Comparison of ENCODE assay signal across 8 cellular contexts in genomic region chr15:43509002-43509922, GRCh38. TPM values are rescaled to one million over a fixed set of nuclear protein-coding genes. Genes with fewer than 3 reads are reported as not detected.
DNase-seq lines count a peak whose midpoint lies in the region; ATAC-seq, FAIRE-seq and TF ChIP-seq lines count a peak whose summit lies in the region.

No MANE protein-coding gene starts in this region.

- intact Hi-C loops in HepG2 (cut with micrococcal nuclease; ENCODE audit: unreplicated experiment): no loop called here
- intact Hi-C loops in right lobe of liver (cut with DNase I): no loop called here
- intact Hi-C loops in kidney (cut with DNase I): no loop called here

- H3K79me2 ChIP-seq in HepG2 (ENCODE audit: insufficient read depth, low read length): no peaks in the 10 kb centered on the region

- no peaks in the 10 kb centered on the region for H4K20me1 ChIP-seq in HepG2 (ENCODE audit: insufficient read depth, low read length)

- no peak for TF ChIP-seq RAD21 in HepG2 (CRISPR knock-in tag; IDR thresholded peaks at IDR 0.05)

- POLR2A ChIA-PET in HepG2 (lab: Yijun Ruan, JAX): interaction anchor here (0.6 to 4.0 kb wide), 4 partner anchors 8 to 68 kb away, joined by 3 to 24 read pairs (median 6); partner anchors contain the start of gene TP53BP1

- DNase-seq in HepG2 (ENCODE audit: low spot score) (peak; percentile 20), right lobe of liver (no peak), kidney (no peak), left lobe of liver (ENCODE audit: low spot score) (no peak)
- no peak for DNase-seq in activated naive CD8-positive, alpha-beta T cell treated with anti-CD3 and anti-CD28 coated beads for 36 hours
- no peak for DNase-seq in activated CD4-positive, alpha-beta T cell treated with anti-CD3 and anti-CD28 coated beads, Interleukin-2, amount 50 U/mL, for 4 hours

- peak overlapping the region; percentile 44 for H2AFZ ChIP-seq in HepG2 (ENCODE audit: low read length)

- H3K36me3 Mint-ChIP-seq in activated naive CD8-positive, alpha-beta T cell treated with anti-CD3 and anti-CD28 coated beads for 36 hours: no peaks in the 10 kb centered on the region

- H3K27me3 Mint-ChIP-seq in activated naive CD8-positive, alpha-beta T cell treated with anti-CD3 and anti-CD28 coated beads for 36 hours: no peaks in the 10 kb centered on the region

- CTCF ChIA-PET in HepG2 (lab: Yijun Ruan, JAX; ENCODE audit: low intra/inter-chr PET ratio, low total read pairs): no interaction called here

- FAIRE-seq in HepG2 (lab: Jason Lieb, UNC): no peak
- no peak for FAIRE-seq in kidney (lab: Jason Lieb, UNC)

- peak overlapping the region; percentile 67 to 78 (median 73) for H3K4me3 ChIP-seq in HepG2 (replicated peaks in 1 of 3; ENCODE audit: insufficient read depth in 1 of 3, low read depth in 2 of 3, low read length in 3 of 3)
- H3K4me3 ChIP-seq in right lobe of liver: no peak overlapping the region
- peak overlapping the region; percentile 38 to 78 for H3K4me3 ChIP-seq in kidney (ENCODE audit: low read length in 2 of 2)
- peak overlapping the region; percentile 49 for H3K4me3 ChIP-seq in urinary bladder (ENCODE audit: low read depth, low read length)

- peak overlapping the region; percentile 85 for H3K4me3 Mint-ChIP-seq in activated naive CD8-positive, alpha-beta T cell treated with anti-CD3 and anti-CD28 coated beads for 36 hours

- H3K27ac ChIP-seq in HepG2 (ENCODE audit: extremely low read length, insufficient read depth, low read length) (peak overlapping the region; percentile 58), right lobe of liver (peak overlapping the region in 1 of 3 donors; percentile 18), kidney (ENCODE audit: low read depth in 2 of 2, low read length in 2 of 2) (peak overlapping the region in 1 of 2 donors; percentile 28), urinary bladder (ENCODE audit: low read depth) (no peak overlapping the region)

- H3K36me3 ChIP-seq in HepG2 (replicated peaks in 1 of 2; ENCODE audit: control insufficient read depth in 1 of 2, insufficient read depth in 2 of 2, low read length in 2 of 2) (no peaks in the 10 kb centered on the region), right lobe of liver (no peaks in the 10 kb centered on the region), kidney (ENCODE audit: control insufficient read depth in 1 of 2, insufficient read depth in 2 of 2, low read length in 2 of 2) (no peaks in the 10 kb centered on the region), urinary bladder (ENCODE audit: insufficient read depth) (no peaks in the 10 kb centered on the region)

- H3K27me3 ChIP-seq in HepG2 (ENCODE audit: control insufficient read depth in 1 of 2, insufficient read depth in 2 of 2, low read length in 2 of 2) (peaks cover 2 to 7% of the 10 kb centered on the region in 2 experiments; a peak in 3 of 5 replicates), right lobe of liver (no peaks in the 10 kb centered on the region)

- ATAC-seq in HepG2 (no peak), right lobe of liver (no peak), GM21381 (IDR thresholded peaks at IDR 0.05; ENCODE audit: unreplicated experiment) (no peak), left lobe of liver (no peak)

- H3K4me1 ChIP-seq in HepG2 (ENCODE audit: insufficient read depth, low read length): peaks cover 32% of the 10 kb centered on the region
- H3K4me1 ChIP-seq in right lobe of liver: peaks cover 0 to 5% (median 0%) of the 10 kb centered on the region in 4 donors
- H3K4me1 ChIP-seq in kidney (ENCODE audit: control insufficient read depth in 1 of 2, insufficient read depth in 1 of 2, low read depth in 1 of 2, low read length in 2 of 2): peaks cover 6 to 13% of the 10 kb centered on the region in 2 donors
- H3K4me1 ChIP-seq in urinary bladder (ENCODE audit: insufficient read depth): peaks cover 2% of the 10 kb centered on the region

- peak overlapping the region; percentile 98 for H3K4me2 ChIP-seq in HepG2 (ENCODE audit: low read depth, low read length)

- TF ChIP-seq EP300 in HepG2 (IDR thresholded peaks at IDR 0.05; ENCODE audit: low read depth in 2 of 2, low read length in 2 of 2): no peak
- no peak for TF ChIP-seq EP300 in HepG2 (CRISPR knock-in tag; IDR thresholded peaks at IDR 0.05; ENCODE audit: borderline replicate concordance)

- 4% methylated on average over 15 of the region's 15 CpGs for WGBS in HepG2 (ENCODE audit: low lambda C conversion rate)
- 59% methylated on average over 12 of the region's 15 CpGs for WGBS in right lobe of liver (ENCODE audit: insufficient coverage, low coverage, low lambda C conversion rate, missing lambda C conversion rate)
- 31% methylated on average over 15 of the region's 15 CpGs for WGBS in urinary bladder

- TF ChIP-seq POLR2A in HepG2 (IDR thresholded peaks at IDR 0.05; ENCODE audit: insufficient read depth in 1 of 2, low read depth in 2 of 2, low read length in 2 of 2) (no peak), right lobe of liver (IDR thresholded peaks at IDR 0.05) (no peak)

- H3K4me1 Mint-ChIP-seq in activated naive CD8-positive, alpha-beta T cell treated with anti-CD3 and anti-CD28 coated beads for 36 hours: peaks cover 28% of the 10 kb centered on the region

- H3K27ac Mint-ChIP-seq in activated naive CD8-positive, alpha-beta T cell treated with anti-CD3 and anti-CD28 coated beads for 36 hours: no peak overlapping the region

- in situ Hi-C loops in HepG2 (cut with HindIII; ENCODE audit: extremely low pct_ligation_motif_present, low pct_unique_long_range_greater_than_20kb): no loop called here

- H3K9me3 ChIP-seq in HepG2 (ENCODE audit: low read length): no peaks in the 10 kb centered on the region
- H3K9me3 ChIP-seq in right lobe of liver: no peaks in the 10 kb centered on the region
- no peaks in the 10 kb centered on the region for H3K9me3 ChIP-seq in kidney (ENCODE audit: control insufficient read depth in 1 of 2, low read length in 2 of 2)

- TF ChIP-seq CTCF in HepG2 (CRISPR knock-in tag; IDR thresholded peaks at IDR 0.05): no peak
- TF ChIP-seq CTCF in right lobe of liver (IDR thresholded peaks at IDR 0.05): no peak
- TF ChIP-seq CTCF in kidney (IDR thresholded peaks at IDR 0.05; ENCODE audit: borderline replicate concordance, extremely low read depth, insufficient read depth): no peak

- H3K9me3 Mint-ChIP-seq in activated naive CD8-positive, alpha-beta T cell treated with anti-CD3 and anti-CD28 coated beads for 36 hours: no peaks in the 10 kb centered on the region

- BruUV-seq in HepG2 (replicated peaks; lab: Mats Ljungman, UMichigan): no TSS peak

- no peak overlapping the region; the same call in 1 of the 2 replicates for H3K9ac ChIP-seq in HepG2 (ENCODE audit: insufficient read depth, low read depth, low read length)
- no peak overlapping the region for H3K9ac ChIP-seq in kidney (ENCODE audit: low read length in 2 of 2)

RNA-seq across cellular contexts. Expression of gene MAP1A, which starts 8.1 kb away (rescaled TPM):
- 0.06 and 0.07 TPM in 2 replicates for total RNA-seq in HepG2 (2016; rRNA removed; fragmentation: Illumina TruSeq; extraction: Trizol)
- not detected in 2 replicates for total RNA-seq in HepG2 (2016; cell fraction: cytosol; rRNA removed; fragmentation: Illumina TruSeq; extraction: Trizol; ENCODE audit: low read depth)
- 0.03 and 0.04 TPM in 2 replicates for total RNA-seq in HepG2 (2016; cell fraction: insoluble cytoplasmic fraction; rRNA removed; fragmentation: Illumina TruSeq; extraction: Trizol)
- not detected in 2 replicates for total RNA-seq in HepG2 (2016; cell fraction: membrane; rRNA removed; fragmentation: Illumina TruSeq; extraction: Trizol)
- total RNA-seq in HepG2 (2016; cell fraction: nucleus; rRNA removed; fragmentation: Illumina TruSeq; extraction: Trizol): 0.09 and 0.13 TPM in 2 replicates
- polyA plus RNA-seq in HepG2 (2011; rRNA removed): under 0.01 and 0.01 TPM in 2 replicates
- under 0.01 TPM in 2 replicates for polyA plus RNA-seq in HepG2 (2011; cell fraction: cytosol; rRNA removed)
- polyA plus RNA-seq in HepG2 (2011; cell fraction: nucleus; rRNA removed): 0.02 TPM in 1 of 2 replicates, not detected in the other
- 0.01 TPM in 1 of 2 replicates, not detected in the other for polyA plus RNA-seq in HepG2 (2012)
- polyA plus RNA-seq in HepG2 (2016; cell fraction: cytosol; fragmentation: Illumina TruSeq; extraction: Trizol; ENCODE audit: low read depth): 0.01 TPM in 2 replicates
- 0.03 and 0.05 TPM in 2 replicates for polyA plus RNA-seq in HepG2 (2016; cell fraction: insoluble cytoplasmic fraction; fragmentation: Illumina TruSeq; extraction: Trizol; ENCODE audit: low read depth)
- polyA plus RNA-seq in HepG2 (2016; cell fraction: membrane; fragmentation: Illumina TruSeq; extraction: Trizol; ENCODE audit: low read depth): not detected in 2 replicates
- 0.05 and 0.09 TPM in 2 replicates for polyA plus RNA-seq in HepG2 (2016; cell fraction: nucleus; fragmentation: Illumina TruSeq; extraction: Trizol; ENCODE audit: insufficient read depth, low read depth)
- polyA minus RNA-seq in HepG2 (2011; rRNA and poly(A)+ RNA removed; ENCODE audit: low replicate concordance): 0.02 and 2.8 TPM in 2 replicates
- polyA minus RNA-seq in HepG2 (2011; cell fraction: cytosol; rRNA and poly(A)+ RNA removed): 0.09 TPM in 1 of 2 replicates, not detected in the other
- polyA minus RNA-seq in HepG2 (2011; cell fraction: nucleus; rRNA and poly(A)+ RNA removed): not detected in 2 replicates
- under 1 TPM; 0.09 to 0.56 (median 0.24) TPM for total RNA-seq in right lobe of liver
- total RNA-seq in activated naive CD8-positive, alpha-beta T cell treated with anti-CD3 and anti-CD28 coated beads for 36 hours: under 1 TPM; 0.68 TPM
- total RNA-seq in kidney: 9.3 TPM
- 2.7 TPM for polyA plus RNA-seq in kidney (ENCODE audit: insufficient read depth, low read depth, low replicate concordance)
- total RNA-seq in urinary bladder: 14.3 TPM
- 27.3 TPM for polyA plus RNA-seq in urinary bladder
- 0.23 TPM for total RNA-seq in left lobe of liver

RNA-seq across cellular contexts. Expression of gene TP53BP1, which starts 16.3 kb away (rescaled TPM):
- 17.4 and 26.3 TPM in 2 replicates for total RNA-seq in HepG2 (2016; rRNA removed; fragmentation: Illumina TruSeq; extraction: Trizol)
- total RNA-seq in HepG2 (2016; cell fraction: cytosol; rRNA removed; fragmentation: Illumina TruSeq; extraction: Trizol; ENCODE audit: low read depth): 5.3 and 6.3 TPM in 2 replicates
- total RNA-seq in HepG2 (2016; cell fraction: insoluble cytoplasmic fraction; rRNA removed; fragmentation: Illumina TruSeq; extraction: Trizol): 16.7 and 24.8 TPM in 2 replicates
- 6.0 and 6.4 TPM in 2 replicates for total RNA-seq in HepG2 (2016; cell fraction: membrane; rRNA removed; fragmentation: Illumina TruSeq; extraction: Trizol)
- 22.1 and 25.2 TPM in 2 replicates for total RNA-seq in HepG2 (2016; cell fraction: nucleus; rRNA removed; fragmentation: Illumina TruSeq; extraction: Trizol)
- polyA plus RNA-seq in HepG2 (2011; rRNA removed): 15.9 and 17.1 TPM in 2 replicates
- 7.3 and 7.4 TPM in 2 replicates for polyA plus RNA-seq in HepG2 (2011; cell fraction: cytosol; rRNA removed)
- 34.5 and 38.3 TPM in 2 replicates for polyA plus RNA-seq in HepG2 (2011; cell fraction: nucleus; rRNA removed)
- polyA plus RNA-seq in HepG2 (2012): 6.2 and 7.1 TPM in 2 replicates
- 0.49 and 0.59 TPM in 2 replicates for polyA plus RNA-seq in HepG2 (2016; cell fraction: cytosol; fragmentation: Illumina TruSeq; extraction: Trizol; ENCODE audit: low read depth)
- 13.4 and 14.5 TPM in 2 replicates for polyA plus RNA-seq in HepG2 (2016; cell fraction: insoluble cytoplasmic fraction; fragmentation: Illumina TruSeq; extraction: Trizol; ENCODE audit: low read depth)
- 0.92 and 1.1 TPM in 2 replicates for polyA plus RNA-seq in HepG2 (2016; cell fraction: membrane; fragmentation: Illumina TruSeq; extraction: Trizol; ENCODE audit: low read depth)
- polyA plus RNA-seq in HepG2 (2016; cell fraction: nucleus; fragmentation: Illumina TruSeq; extraction: Trizol; ENCODE audit: insufficient read depth, low read depth): 29.6 and 32.3 TPM in 2 replicates
- 22.3 and 59.9 TPM in 2 replicates for polyA minus RNA-seq in HepG2 (2011; rRNA and poly(A)+ RNA removed; ENCODE audit: low replicate concordance)
- polyA minus RNA-seq in HepG2 (2011; cell fraction: cytosol; rRNA and poly(A)+ RNA removed): 10.6 and 14.0 TPM in 2 replicates
- polyA minus RNA-seq in HepG2 (2011; cell fraction: nucleus; rRNA and poly(A)+ RNA removed): 40.2 and 48.4 TPM in 2 replicates
- total RNA-seq in right lobe of liver: 10 to 100 TPM in 5 of 6 experiments, 1 to 10 TPM in 1; 4.9 to 12.2 (median 10.8) TPM
- total RNA-seq in activated naive CD8-positive, alpha-beta T cell treated with anti-CD3 and anti-CD28 coated beads for 36 hours: 10 to 100 TPM; 24.1 to 24.3 TPM
- total RNA-seq in kidney: 47.4 TPM
- polyA plus RNA-seq in kidney (ENCODE audit: insufficient read depth, low read depth, low replicate concordance): 15.9 TPM
- total RNA-seq in urinary bladder: 106 TPM
- 16.7 TPM for polyA plus RNA-seq in urinary bladder
- 5.8 TPM for total RNA-seq in left lobe of liver

Comparison
In these comparisons a context has a peak if more than half of its experiments do, and no peak if none do; other contexts are left out.
1. H3K4me3 ChIP-seq: peak in HepG2 (3 of 3), kidney (2 of 2) and urinary bladder (single experiment); none in right lobe of liver (0 of 3).